In genomic region chr20:13336308-13337089, GRCh38 we compare ENCODE assay signal across 11 cellular contexts.
DNase-seq lines count a peak whose midpoint lies in the region; ATAC-seq and TF ChIP-seq lines count a peak whose summit lies in the region.
"Had no signal": no experiment of that assay in that cellular context is flagged by ENCODE, and none has a peak within 500 bp of the region (broad histone marks: within the 10 kb centered on the region; RNA-seq: fewer than 3 reads in every experiment).

No MANE protein-coding gene starts in this region.

- peak; percentile 80 for DNase-seq in ELR (ENCODE audit: low read depth)
- peak; percentile 41 to 79 for DNase-seq in foreskin fibroblast
- DNase-seq in NOMO-1 (lab: John Stamatoyannopoulos, UW; ENCODE audit: unreplicated experiment in 2 of 2) = no peak
- DNase-seq in NCI-H345 treated with DMSO at 0.1 percent for 48 hours (lab: John Stamatoyannopoulos, UW; ENCODE audit: unreplicated experiment) = no peak
- no peak for DNase-seq in SIG-M5 treated with dmso at 0.1 percent for 504 hours (lab: John Stamatoyannopoulos, UW; ENCODE audit: unreplicated experiment)
- DNase-seq in AML-193 (lab: John Stamatoyannopoulos, UW) = no peak
- DNase-seq: DMS79 treated with DMSO at 0.1 percent for 48 hours, NCI-H1417 had no signal

- H3K4me3 ChIP-seq in foreskin fibroblast (ENCODE audit: low read depth in 1 of 2, low read length in 2 of 2) = no peak overlapping the region
- H3K4me3 ChIP-seq: SJSA1 had no signal

- peak; percentile 68 for ATAC-seq in GM21381 (IDR thresholded peaks at IDR 0.05; ENCODE audit: unreplicated experiment)
- peak; percentile 82 for ATAC-seq in HG03457 (IDR thresholded peaks at IDR 0.05; ENCODE audit: unreplicated experiment)

- TF ChIP-seq CTCF in foreskin fibroblast (IDR thresholded peaks at IDR 0.05; ENCODE audit: low read depth, low read length) = no peak

Comparison
In these comparisons a context has a peak if more than half of its experiments do, and no peak if none do; other contexts are left out.
1. DNase-seq: peak in ELR (single experiment) and foreskin fibroblast (2 of 2); none in NOMO-1 (0 of 2), NCI-H345 treated with DMSO at 0.1 percent for 48 hours (single experiment), SIG-M5 treated with dmso at 0.1 percent for 504 hours (single experiment) and AML-193 (0 of 2).